In genomic region chr7:29140873-29141468, GRCh38 we compare ENCODE assay signal across 21 cellular contexts. TPM values are rescaled to one million over a fixed set of nuclear protein-coding genes. Genes with fewer than 3 reads are reported as not detected.
A peak's percentile ranks its signal among the peaks of the same experiment; 100 is the strongest.
DNase-seq lines count a peak whose midpoint lies in the region; ATAC-seq, FAIRE-seq and TF ChIP-seq lines count a peak whose summit lies in the region.
"Had no signal": no experiment of that assay in that cellular context is flagged by ENCODE, and none has a peak within 500 bp of the region (broad histone marks: within the 10 kb centered on the region; RNA-seq: fewer than 3 reads in every experiment).

No MANE protein-coding gene starts in this region.

- no peak overlapping the region for H3K4me3 ChIP-seq in RWPE2 (ENCODE audit: severe bottlenecking)
- H3K4me3 ChIP-seq in small intestine (ENCODE audit: low read depth in 1 of 2, low read length in 2 of 2), result no peak overlapping the region
- H3K4me3 ChIP-seq in Karpas-422 (ENCODE audit: low read length), result no peak overlapping the region
- H3K4me3 ChIP-seq: HAP-1, prostate gland, SJSA1 had no signal

- H3K27ac ChIP-seq in RWPE2 (ENCODE audit: poor library complexity, severe bottlenecking) (no peak overlapping the region), small intestine (ENCODE audit: low read depth in 1 of 2, low read length in 1 of 2) (peak overlapping the region in 1 of 2 donors; percentile 40), Karpas-422 (ENCODE audit: low read length) (no peak overlapping the region)
- H3K27ac ChIP-seq: prostate gland had no signal

- H3K9me3 ChIP-seq in RWPE2 (ENCODE audit: severe bottlenecking) (no peaks in the 10 kb centered on the region), small intestine (ENCODE audit: control insufficient read depth, low read depth) (no peaks in the 10 kb centered on the region), Karpas-422 (ENCODE audit: low read length) (no peaks in the 10 kb centered on the region)
- H3K9me3 ChIP-seq: HAP-1, prostate gland had no signal

- no peak overlapping the region for H2AFZ ChIP-seq in Karpas-422 (ENCODE audit: low read length)

- H3K9ac ChIP-seq in Karpas-422 (ENCODE audit: low read length), result no peak overlapping the region

- DNase-seq in LoVo (ENCODE audit: low spot score), result peak; percentile 27
- no peak for DNase-seq in RWPE2 (ENCODE audit: low spot score)
- DNase-seq in globus pallidus (ENCODE audit: low spot score), result peak; percentile 27
- peak; percentile 78 for DNase-seq in small intestine
- DNase-seq in activated CD4-positive, CD25-positive, alpha-beta regulatory T cell treated with anti-CD3 and anti-CD28 coated beads, Interleukin-2, amount 50 U/mL, for 72 hours, result no peak
- DNase-seq in Karpas-422, result no peak
- no peak for DNase-seq in SIG-M5 (lab: John Stamatoyannopoulos, UW)
- DNase-seq: activated CD4-positive, alpha-beta T cell treated with anti-CD3 and anti-CD28 coated beads, Interleukin-2, amount 10 ng/mL, durations not matched to agents 24 days and 14 days; activated naive CD4-positive, alpha-beta T cell treated with anti-CD3 and anti-CD28 coated beads for 36 hours; C1 segment of cervical spinal cord; erythroblast; glutamatergic neuron; NCI-H187 treated with DMSO at 0.1 percent for 48 hours; stimulated activated naive CD4-positive, alpha-beta T cell; T1000 had no signal

- no peak overlapping the region for H3K4me2 ChIP-seq in Karpas-422 (ENCODE audit: low read depth, low read length, poor library complexity, severe bottlenecking)

- H3K27me3 ChIP-seq in RWPE2 (ENCODE audit: insufficient read depth, poor library complexity, severe bottlenecking), result no peaks in the 10 kb centered on the region
- H3K27me3 ChIP-seq in small intestine (ENCODE audit: control insufficient read depth in 2 of 2, insufficient read depth in 2 of 2, low read length in 2 of 2), result no peaks in the 10 kb centered on the region
- no peaks in the 10 kb centered on the region for H3K27me3 ChIP-seq in Karpas-422 (ENCODE audit: low read length)

- 47 to 73% (median 63%) methylated on average over 7 of the region's 7 CpGs for WGBS in small intestine, 3 donors

- H3K4me1 ChIP-seq in RWPE2 (ENCODE audit: insufficient read depth, poor library complexity, severe bottlenecking), result peaks cover 25% of the 10 kb centered on the region
- H3K4me1 ChIP-seq in small intestine (ENCODE audit: control insufficient read depth in 2 of 2, insufficient read depth in 1 of 2, low read depth in 1 of 2, low read length in 1 of 2), result peaks cover 2 to 7% of the 10 kb centered on the region in 2 donors
- H3K4me1 ChIP-seq in Karpas-422 (ENCODE audit: low read length), result peaks cover 5% of the 10 kb centered on the region
- H3K4me1 ChIP-seq: prostate gland had no signal

- no peaks in the 10 kb centered on the region for H3K9me2 ChIP-seq in Karpas-422 (replicated peaks; ENCODE audit: insufficient read depth, low read length)

- TF ChIP-seq CTCF in RWPE2 (IDR thresholded peaks at IDR 0.05; ENCODE audit: poor library complexity, severe bottlenecking), result no peak

- no peaks in the 10 kb centered on the region for H3K79me2 ChIP-seq in Karpas-422 (ENCODE audit: low read length)

- FAIRE-seq in small intestine (lab: Jason Lieb, UNC), result no peak

- ATAC-seq in RWPE2 (ENCODE audit: low read depth) (peak; percentile 7; the same call in 1 of the 3 replicates), HG02870 (IDR thresholded peaks at IDR 0.05; ENCODE audit: unreplicated experiment) (no peak)

- no peaks in the 10 kb centered on the region for H4K20me1 ChIP-seq in Karpas-422 (ENCODE audit: insufficient read depth, low read depth, low read length)

- H3K36me3 ChIP-seq in RWPE2 (ENCODE audit: low read depth) (no peaks in the 10 kb centered on the region), small intestine (ENCODE audit: control insufficient read depth in 2 of 2, insufficient read depth in 2 of 2, low read length in 2 of 2) (no peaks in the 10 kb centered on the region), Karpas-422 (ENCODE audit: insufficient read depth, low read length) (no peaks in the 10 kb centered on the region)
- H3K36me3 ChIP-seq: HAP-1, prostate gland, SJSA1 had no signal

RNA-seq across cellular contexts. Expression of gene CPVL, which starts 5.4 kb away (rescaled TPM):
- polyA plus RNA-seq in small intestine, result 10 to 100 TPM in 1 of 3 donors, 1 to 10 TPM in 2; 1.8 to 15.8 (median 6.5) TPM
- total RNA-seq in Karpas-422 (2014; rRNA removed; shearing (Covaris generic); ENCODE audit: low replicate concordance), result not detected in 2 replicates
- total RNA-seq: activated CD4-positive, alpha-beta T cell treated with anti-CD3 and anti-CD28 coated beads, Interleukin-2, amount 10 ng/mL, durations not matched to agents 24 days and 14 days; activated naive CD4-positive, alpha-beta T cell treated with anti-CD3 and anti-CD28 coated beads for 36 hours had no signal

RNA-seq across cellular contexts. Expression of gene CHN2, which starts 53.6 kb away (rescaled TPM):
- polyA plus RNA-seq in small intestine, result 100 to 1,000 TPM in 1 of 3 donors, 10 to 100 TPM in 2; 22.3 to 124 (median 61.3) TPM
- 3.3 and 9.1 TPM in 2 replicates for total RNA-seq in Karpas-422 (2014; rRNA removed; shearing (Covaris generic); ENCODE audit: low replicate concordance)
- total RNA-seq: activated naive CD4-positive, alpha-beta T cell treated with anti-CD3 and anti-CD28 coated beads for 36 hours; HT1080; M059J had no signal

Comparison
In these comparisons a context has a peak if more than half of its experiments do, and no peak if none do; other contexts are left out.
1. DNase-seq: peak in LoVo (single experiment), globus pallidus (single experiment) and small intestine (single experiment); none in RWPE2 (single experiment), activated CD4-positive, CD25-positive, alpha-beta regulatory T cell treated with anti-CD3 and anti-CD28 coated beads, Interleukin-2, amount 50 U/mL, for 72 hours (single experiment), Karpas-422 (single experiment) and SIG-M5 (single experiment).